ENCODE assay signal across 18 cellular contexts in genomic region chrX:14875624-14876023, GRCh38. TPM values are rescaled to one million over a fixed set of nuclear protein-coding genes. Genes with fewer than 3 reads are reported as not detected.
A peak's percentile ranks its signal among the peaks of the same experiment; 100 is the strongest.
DNase-seq lines count a peak whose midpoint lies in the region; ATAC-seq, FAIRE-seq and TF ChIP-seq lines count a peak whose summit lies in the region.
"Had no signal": no experiment of that assay in that cellular context is flagged by ENCODE, and none has a peak within 500 bp of the region (broad histone marks: within the 10 kb centered on the region; RNA-seq: fewer than 3 reads in every experiment).

No MANE protein-coding gene starts in this region.

- CTCF ChIA-PET in Calu3 (lab: Charles Lee): no interaction called here

- H3K9me3 Mint-ChIP-seq in Calu3 (ENCODE audit: low read depth, unreplicated experiment) (no peaks in the 10 kb centered on the region), astrocyte (ENCODE audit: unreplicated experiment) (no peaks in the 10 kb centered on the region), immature natural killer cell (no peaks in the 10 kb centered on the region)
- H3K9me3 Mint-ChIP-seq: GM23338 had no signal

- no peak for TF ChIP-seq CTCF in Calu3 (IDR thresholded peaks at IDR 0.05; ENCODE audit: unreplicated experiment)
- TF ChIP-seq CTCF in astrocyte (IDR thresholded peaks at IDR 0.05; ENCODE audit: insufficient read depth, low read depth, low read length): no peak
- no peak for TF ChIP-seq CTCF in pancreas (IDR thresholded peaks at IDR 0.05)

- H3K27ac ChIP-seq in astrocyte (ENCODE audit: low read depth, low read length): no peak overlapping the region
- no peak overlapping the region for H3K27ac ChIP-seq in pancreas

- H3K27me3 Mint-ChIP-seq in Calu3 (ENCODE audit: unreplicated experiment) (no peaks in the 10 kb centered on the region), astrocyte (ENCODE audit: low read depth, unreplicated experiment) (no peaks in the 10 kb centered on the region), immature natural killer cell (ENCODE audit: low read depth in 3 of 3) (peaks cover 0 to 5% (median 0%) of the 10 kb centered on the region in 3 donors)

- peaks cover 35% of the 10 kb centered on the region for H3K79me2 ChIP-seq in astrocyte (ENCODE audit: insufficient read depth, low read length)

- H2AFZ ChIP-seq in astrocyte (ENCODE audit: low read depth, low read length): no peak overlapping the region
- H2AFZ ChIP-seq: GM23338 had no signal

- H3K4me3 Mint-ChIP-seq in Calu3 (ENCODE audit: low read depth, unreplicated experiment) (no peak overlapping the region), astrocyte (ENCODE audit: unreplicated experiment) (no peak overlapping the region), immature natural killer cell (peak overlapping the region in 2 of 5 donors; percentile 44 to 56)
- H3K4me3 Mint-ChIP-seq: GM23338 had no signal

- no peaks in the 10 kb centered on the region for H4K20me1 ChIP-seq in astrocyte (ENCODE audit: insufficient read depth, low read length)

- H3K4me2 ChIP-seq in astrocyte (ENCODE audit: low read length): no peak overlapping the region
- H3K4me2 ChIP-seq: GM23338, SK-N-SH had no signal

- WGBS in pancreas, 2 donors: 73 to 77% methylated on average over 7 of the region's 7 CpGs

- H3K27ac Mint-ChIP-seq in Calu3 (ENCODE audit: unreplicated experiment): peak overlapping the region; percentile 45
- H3K27ac Mint-ChIP-seq in astrocyte (ENCODE audit: unreplicated experiment): no peak overlapping the region
- peak overlapping the region in 2 of 6 donors; percentile 32 to 48 for H3K27ac Mint-ChIP-seq in immature natural killer cell
- H3K27ac Mint-ChIP-seq: GM23338 had no signal

- H3K36me3 ChIP-seq in astrocyte (ENCODE audit: insufficient read depth, low read length) (no peaks in the 10 kb centered on the region), pancreas (no peaks in the 10 kb centered on the region)

- H3K9ac ChIP-seq in astrocyte (ENCODE audit: low read length): no peak overlapping the region
- H3K9ac ChIP-seq: SK-N-SH had no signal

- intact Hi-C loops in Calu3 (cut with micrococcal nuclease; ENCODE audit: unreplicated experiment) (no loop called here), pancreas (cut with DNase I) (no loop called here)

- DNase-seq in Calu3: no peak
- peak; percentile 14 to 35 for DNase-seq in NCI-H2081 (lab: John Stamatoyannopoulos, UW)
- no peak for DNase-seq in astrocyte (ENCODE audit: low read depth)
- no peak for DNase-seq in pancreas
- no peak for DNase-seq in immature natural killer cell
- DNase-seq in EL: no peak
- DNase-seq: DMS53, MM.1S, NCI-H1105, NCI-H187 treated with DMSO at 0.1 percent for 48 hours, NCI-H524 treated with DMSO at 0.1 percent for 48 hours, Right ventricle myocardium superior, SK-N-SH, T-helper 1 cell had no signal

- H3K4me1 Mint-ChIP-seq in Calu3 (ENCODE audit: low read depth, unreplicated experiment) (peaks cover 17% of the 10 kb centered on the region), astrocyte (ENCODE audit: low read depth, unreplicated experiment) (no peaks in the 10 kb centered on the region), immature natural killer cell (peaks cover 8 to 24% of the 10 kb centered on the region in 2 donors)
- H3K4me1 Mint-ChIP-seq: GM23338 had no signal

- H3K4me3 ChIP-seq in astrocyte (ENCODE audit: insufficient read depth, low read depth, low read length) (no peak overlapping the region), pancreas (no peak overlapping the region)
- H3K4me3 ChIP-seq: GM23338 had no signal

- H3K27me3 ChIP-seq in astrocyte (ENCODE audit: insufficient read depth, low read length) (no peaks in the 10 kb centered on the region), pancreas (no peaks in the 10 kb centered on the region)

- FAIRE-seq in astrocyte (lab: Jason Lieb, UNC) (peak; percentile 76), pancreas (lab: Jason Lieb, UNC) (peak; percentile 89)
- FAIRE-seq: HepG2 had no signal

- H3K36me3 Mint-ChIP-seq in Calu3 (ENCODE audit: insufficient read depth, unreplicated experiment): peaks cover 14% of the 10 kb centered on the region
- peaks cover 4% of the 10 kb centered on the region for H3K36me3 Mint-ChIP-seq in astrocyte (ENCODE audit: low read depth, unreplicated experiment)
- peaks cover 0 to 5% (median 0%) of the 10 kb centered on the region in 3 donors for H3K36me3 Mint-ChIP-seq in immature natural killer cell

- H3K4me1 ChIP-seq in astrocyte (ENCODE audit: insufficient read depth, low read length) (peaks cover 7% of the 10 kb centered on the region), pancreas (no peaks in the 10 kb centered on the region)

- no TSS peak for BruUV-seq in Calu3 (replicated peaks; lab: Mats Ljungman, UMichigan)

- H3K9me3 ChIP-seq in astrocyte (ENCODE audit: insufficient read depth, low read depth, low read length) (no peaks in the 10 kb centered on the region), pancreas (no peaks in the 10 kb centered on the region)
- H3K9me3 ChIP-seq: SK-N-SH had no signal

- no peak for ATAC-seq in pancreas
- no peak for ATAC-seq in GM19395 (IDR thresholded peaks at IDR 0.05; ENCODE audit: unreplicated experiment)
- ATAC-seq: GM23338, HepG2, Panc1 had no signal

RNA-seq across cellular contexts. Expression of gene MOSPD2, which starts 2.4 kb away (rescaled TPM):
- total RNA-seq in Calu3 (2022) (20.4 and 21.2 TPM in 2 replicates), astrocyte (13.9 and 14.6 TPM in 2 replicates), pancreas (1 to 10 TPM; 3.1 to 8.3 (median 5.2) TPM)
- polyA plus RNA-seq in pancreas (1 to 10 TPM; 1.9 to 3.0 TPM), immature natural killer cell (10 to 100 TPM in 1 of 3 donors, 1 to 10 TPM in 2; 5.4 to 12.2 (median 8.6) TPM)

RNA-seq across cellular contexts. Expression of gene FANCB, which starts 2.8 kb away (rescaled TPM):
- 13.6 and 14.1 TPM in 2 replicates for total RNA-seq in Calu3 (2022)
- 1.9 and 2.8 TPM in 2 replicates for total RNA-seq in astrocyte
- total RNA-seq in pancreas: under 1 TPM; 0.14 to 0.83 (median 0.39) TPM
- polyA plus RNA-seq in pancreas: under 1 TPM; 0.08 to 0.19 TPM
- 1 to 10 TPM; 2.5 to 4.5 (median 2.9) TPM for polyA plus RNA-seq in immature natural killer cell

Comparison
In these comparisons a context has a peak if more than half of its experiments do, and no peak if none do; other contexts are left out.
1. DNase-seq: peak in NCI-H2081 (2 of 2); none in Calu3 (single experiment), astrocyte (single experiment), pancreas (0 of 6), immature natural killer cell (0 of 3) and EL (single experiment).